In the genomic region with DNA sequence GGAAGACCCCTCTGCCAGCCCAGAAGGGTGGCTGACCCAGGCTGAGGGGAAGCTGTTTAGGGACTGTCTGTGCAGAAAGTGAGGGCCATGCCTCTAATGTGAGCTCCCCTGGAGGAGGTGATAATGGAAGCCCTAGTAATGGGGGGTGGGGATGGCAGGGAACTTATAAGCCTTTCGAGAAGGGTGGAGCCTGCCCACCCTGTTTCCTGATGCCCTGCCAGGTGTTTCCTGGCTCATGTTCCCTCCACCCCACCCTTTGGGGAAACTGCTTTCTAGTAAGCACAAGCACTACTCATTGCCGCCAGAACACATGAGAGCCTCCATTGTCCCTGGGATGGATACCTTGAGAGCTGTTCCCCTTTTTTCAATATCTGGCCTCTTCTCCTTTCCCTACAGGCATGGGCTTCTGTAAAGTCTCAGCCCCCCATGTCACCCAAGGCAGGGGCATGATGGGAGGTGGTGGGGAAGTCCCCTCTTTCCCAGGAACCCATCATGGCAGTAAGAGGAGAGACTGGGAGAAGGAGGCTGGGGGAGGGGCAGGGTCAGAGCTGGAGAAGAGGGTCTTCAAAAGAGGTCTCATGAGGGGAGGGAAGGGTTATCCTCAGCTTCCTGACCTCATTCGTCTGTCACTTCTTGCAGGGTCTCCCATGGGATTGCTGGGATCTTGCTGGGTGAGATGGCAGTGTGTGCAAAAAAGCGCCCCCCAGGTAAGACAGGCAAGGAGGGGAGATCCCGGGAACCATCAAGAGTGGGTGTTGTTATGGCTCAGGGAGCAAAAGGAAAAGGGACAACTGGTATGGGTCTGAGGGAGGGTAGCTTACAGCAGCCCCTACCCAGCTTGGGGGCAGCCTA, we compare ENCODE assay signal across 9 cellular contexts. TPM values are rescaled to one million over a fixed set of nuclear protein-coding genes. Genes with fewer than 3 reads are reported as not detected.
DNase-seq lines count a peak whose midpoint lies in the region; ATAC-seq, FAIRE-seq and TF ChIP-seq lines count a peak whose summit lies in the region.
"Had no signal": no experiment of that assay in that cellular context is flagged by ENCODE, and none has a peak within 500 bp of the region (broad histone marks: within the 10 kb centered on the region; RNA-seq: fewer than 3 reads in every experiment).

No MANE protein-coding gene starts in this region.

- H3K27me3 Mint-ChIP-seq in CD8-positive, alpha-beta T cell (ENCODE audit: low read depth) = no peaks in the 10 kb centered on the region

- CTCF ChIA-PET in CD8-positive, alpha-beta T cell (lab: Charles Lee) = interaction anchor here (0.9 to 10.7 kb wide), 10 partner anchors 8 to 153 kb away, joined by 3 to 184 read pairs (median 4); no protein-coding TSS in a partner anchor

- no peaks in the 10 kb centered on the region for H3K27me3 ChIP-seq in CD8-positive, alpha-beta T cell (ENCODE audit: insufficient read depth, low read length)
- no peaks in the 10 kb centered on the region for H3K27me3 ChIP-seq in thymus (ENCODE audit: control insufficient read depth, insufficient read depth)

- peaks cover 62% of the 10 kb centered on the region for H3K4me1 ChIP-seq in CD8-positive, alpha-beta T cell (ENCODE audit: insufficient read depth, low read length)
- H3K4me1 ChIP-seq in kidney (ENCODE audit: control insufficient read depth in 1 of 2, insufficient read depth in 1 of 2, low read depth in 1 of 2, low read length in 2 of 2) = peaks cover 5 to 24% of the 10 kb centered on the region in 2 donors
- peaks cover 38% of the 10 kb centered on the region for H3K4me1 ChIP-seq in thymus (ENCODE audit: control insufficient read depth, insufficient read depth, low read length)

- peak overlapping the region; percentile 92 for H3K27ac Mint-ChIP-seq in CD8-positive, alpha-beta T cell
- peak overlapping the region; percentile 22 to 95 for H3K27ac Mint-ChIP-seq in activated naive CD4-positive, alpha-beta T cell treated with anti-CD3 and anti-CD28 coated beads, Interleukin-2, amount 50 U/mL, for 72 hours

- intact Hi-C loops in CD8-positive, alpha-beta T cell (cut with DNase I, micrococcal nuclease) = loop anchor here in 1 of 2 experiments (1.0 to 10.0 kb wide), 6 partner anchors 16 to 807 kb away; a partner anchor contains a TSS
- intact Hi-C loops in kidney (cut with DNase I) = no loop called here

- peak overlapping the region; percentile 59 for H3K27ac ChIP-seq in CD8-positive, alpha-beta T cell (ENCODE audit: low read depth, low read length)
- H3K27ac ChIP-seq in kidney (ENCODE audit: low read depth in 2 of 2, low read length in 2 of 2) (peak overlapping the region in 1 of 2 donors; percentile 16), thymus (ENCODE audit: low read depth) (peak overlapping the region; percentile 6)

- peak in 2 of 7 experiments; percentile 39 to 50 for DNase-seq in CD8-positive, alpha-beta T cell
- DNase-seq in HT-29 (ENCODE audit: low spot score) (peak; percentile 68), kidney (no peak)
- no peak for DNase-seq in activated naive CD4-positive, alpha-beta T cell treated with anti-CD3 and anti-CD28 coated beads, Interleukin-2, amount 50 U/mL, for 72 hours (ENCODE audit: low spot score in 2 of 2)
- DNase-seq in stimulated activated CD8-positive, alpha-beta memory T cell treated with anti-CD3 and anti-CD28 coated beads, Interleukin-4, amount 100 ng/mL, for 48 hours = no peak
- no peak for DNase-seq in stimulated activated CD4-positive, alpha-beta T cell treated with anti-CD3 and anti-CD28 coated beads, Interleukin-2, amount 100 ng/mL, for 48 hours

- peak overlapping the region; percentile 77 for H3K4me3 ChIP-seq in CD8-positive, alpha-beta T cell (ENCODE audit: low read depth, low read length)
- H3K4me3 ChIP-seq in kidney (ENCODE audit: low read length in 2 of 2) = peak overlapping the region; percentile 29 to 65
- peak overlapping the region; percentile 49 for H3K4me3 ChIP-seq in thymus (ENCODE audit: low read length)

- peaks cover 16% of the 10 kb centered on the region for H3K36me3 ChIP-seq in CD8-positive, alpha-beta T cell (ENCODE audit: insufficient read depth, low read length)
- no peaks in the 10 kb centered on the region for H3K36me3 ChIP-seq in kidney (ENCODE audit: control insufficient read depth in 1 of 2, insufficient read depth in 2 of 2, low read length in 2 of 2)
- H3K36me3 ChIP-seq in thymus (ENCODE audit: control insufficient read depth, insufficient read depth) = peaks cover 17% of the 10 kb centered on the region

- no peak for ATAC-seq in CD8-positive, alpha-beta T cell
- no peak for ATAC-seq in activated naive CD4-positive, alpha-beta T cell treated with anti-CD3 and anti-CD28 coated beads, Interleukin-2, amount 50 U/mL, for 72 hours
- ATAC-seq in GM21723 (IDR thresholded peaks at IDR 0.05; ENCODE audit: unreplicated experiment) = no peak

- H3K9ac ChIP-seq in kidney (ENCODE audit: low read length in 2 of 2) = no peak overlapping the region

- peaks cover 37% of the 10 kb centered on the region for H3K36me3 Mint-ChIP-seq in CD8-positive, alpha-beta T cell
- H3K36me3 Mint-ChIP-seq in activated naive CD4-positive, alpha-beta T cell treated with anti-CD3 and anti-CD28 coated beads, Interleukin-2, amount 50 U/mL, for 72 hours = peaks cover 8 to 18% of the 10 kb centered on the region in 2 donors

- peak overlapping the region; percentile 83 for H3K4me3 Mint-ChIP-seq in CD8-positive, alpha-beta T cell

- TF ChIP-seq CTCF in CD8-positive, alpha-beta T cell (IDR thresholded peaks at IDR 0.05) = no peak
- no peak for TF ChIP-seq CTCF in kidney (IDR thresholded peaks at IDR 0.05; ENCODE audit: borderline replicate concordance, extremely low read depth, insufficient read depth)

- POLR2A ChIA-PET in CD8-positive, alpha-beta T cell (lab: Charles Lee) = interaction anchor here (0.5 to 6.2 kb wide), 11 partner anchors 8 to 670 kb away, joined by 3 to 47 read pairs (median 5); a partner anchor contains a TSS

- no peaks in the 10 kb centered on the region for H3K9me3 ChIP-seq in CD8-positive, alpha-beta T cell (ENCODE audit: low read length)
- H3K9me3 ChIP-seq in kidney (ENCODE audit: control insufficient read depth in 1 of 2, low read length in 2 of 2) (no peaks in the 10 kb centered on the region), thymus (ENCODE audit: control insufficient read depth) (no peaks in the 10 kb centered on the region)

- H3K4me1 Mint-ChIP-seq in CD8-positive, alpha-beta T cell (ENCODE audit: low read depth) = peaks cover 68% of the 10 kb centered on the region

- WGBS in thymus = 11% methylated on average over 5 of the region's 5 CpGs

- no peak for FAIRE-seq in kidney (lab: Jason Lieb, UNC)

- H3K9me3 Mint-ChIP-seq in CD8-positive, alpha-beta T cell = no peaks in the 10 kb centered on the region
- no peaks in the 10 kb centered on the region for H3K9me3 Mint-ChIP-seq in activated naive CD4-positive, alpha-beta T cell treated with anti-CD3 and anti-CD28 coated beads, Interleukin-2, amount 50 U/mL, for 72 hours

RNA-seq across cellular contexts. Expression of a gene that starts 2.4 kb away (rescaled TPM):
- total RNA-seq in CD8-positive, alpha-beta T cell = 10 to 100 TPM; 51.1 to 58.4 TPM
- total RNA-seq in HT-29 (2014; rRNA removed; shearing (Covaris generic)) = 1.1 and 1.9 TPM in 2 replicates
- total RNA-seq in activated naive CD4-positive, alpha-beta T cell treated with anti-CD3 and anti-CD28 coated beads, Interleukin-2, amount 50 U/mL, for 72 hours = 10 to 100 TPM; 48.0 to 56.1 TPM
- total RNA-seq in kidney = 40.9 TPM
- polyA plus RNA-seq in kidney (ENCODE audit: insufficient read depth, low read depth, low replicate concordance) (6.2 TPM), thymus (15.5 TPM)

RNA-seq across cellular contexts. Expression of a gene that starts 6.8 kb away (rescaled TPM):
- not detected for total RNA-seq in CD8-positive, alpha-beta T cell
- total RNA-seq in HT-29 (2014; rRNA removed; shearing (Covaris generic)) = not detected in 2 replicates
- total RNA-seq in activated naive CD4-positive, alpha-beta T cell treated with anti-CD3 and anti-CD28 coated beads, Interleukin-2, amount 50 U/mL, for 72 hours = not detected
- not detected for total RNA-seq in kidney
- polyA plus RNA-seq in kidney (ENCODE audit: insufficient read depth, low read depth, low replicate concordance) (not detected), thymus (0.09 TPM)
- total RNA-seq: SK-MEL-5 had no signal

RNA-seq across cellular contexts. Expression of a gene that starts 55.3 kb away (rescaled TPM):
- total RNA-seq in CD8-positive, alpha-beta T cell = 10 to 100 TPM; 56.8 to 58.4 TPM
- total RNA-seq in HT-29 (2014; rRNA removed; shearing (Covaris generic)) = 111 and 139 TPM in 2 replicates
- total RNA-seq in activated naive CD4-positive, alpha-beta T cell treated with anti-CD3 and anti-CD28 coated beads, Interleukin-2, amount 50 U/mL, for 72 hours = 100 to 1,000 TPM; 147 to 198 TPM
- 74.8 TPM for total RNA-seq in kidney
- polyA plus RNA-seq in kidney (ENCODE audit: insufficient read depth, low read depth, low replicate concordance) (153 TPM), thymus (113 TPM)

Comparison
In these comparisons a context has a peak if more than half of its experiments do, and no peak if none do; other contexts are left out.
1. RNA of a gene that starts 2.4 kb away (total RNA-seq): 51.1 to 58.4 TPM in CD8-positive, alpha-beta T cell, 48.0 to 56.1 TPM in activated naive CD4-positive, alpha-beta T cell treated with anti-CD3 and anti-CD28 coated beads, Interleukin-2, amount 50 U/mL, for 72 hours and 40.9 TPM in kidney (single experiment); 1.1 to 1.9 TPM in HT-29; every median in the first group is over 10 times any median in the second.
2. Peak in every context shown above with its lines, with median percentiles within 50 percentile points of each other: H3K4me3 ChIP-seq.